In genomic region chr19:41144403-41144802, GRCh38 we compare ENCODE assay signal across 1 cellular context.
A peak's percentile ranks its signal among the peaks of the same experiment; 100 is the strongest.
TF ChIP-seq lines count a peak whose summit lies in the region.

No MANE protein-coding gene starts in this region.

TF ChIP-seq in H1, 55 proteins besides CTCF, POLR2A, EP300 and RAD21:
- TF ChIP-seq CREB1 (IDR thresholded peaks at IDR 0.05) (peak; percentile 65; the same call in 1 of the 2 replicates), EZH2 (IDR thresholded peaks at IDR 0.05; ENCODE audit: low read depth, low read length, severe bottlenecking) (no peak), YY1 (IDR thresholded peaks at IDR 0.05; ENCODE audit: low read depth, low read length) (peak; percentile 64; the same call in 1 of the 2 replicates), SP1 (IDR thresholded peaks at IDR 0.05; ENCODE audit: low read depth, low read length) (0 out of 2 replicates have a peak, but pooled peaks have one; percentile 16), MAX (IDR thresholded peaks at IDR 0.05) (no peak)
TF ChIP-seq in H1: peak in this region for 3.
